15 cellular contexts compared by ENCODE assay signal in the genomic region with DNA sequence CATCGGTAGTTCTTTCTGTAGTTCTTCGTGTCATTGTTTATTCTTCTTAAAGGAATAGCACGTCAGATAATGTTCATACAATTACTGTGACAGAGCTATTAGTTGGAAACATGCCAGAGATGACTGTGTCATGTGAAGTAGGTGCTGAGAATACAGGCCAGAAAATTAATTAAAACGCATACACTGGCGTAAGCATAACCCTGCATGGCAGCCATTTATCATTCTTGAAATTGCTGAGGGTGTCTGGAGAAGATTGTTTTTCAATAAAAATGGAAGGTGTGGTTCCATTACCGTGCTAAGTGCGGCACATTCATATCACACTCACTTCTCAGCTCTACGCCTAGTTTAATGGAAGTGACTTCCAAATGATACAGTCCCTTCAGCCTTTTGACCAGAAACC. TPM values are rescaled to one million over a fixed set of nuclear protein-coding genes. Genes with fewer than 3 reads are reported as not detected.
A peak's percentile ranks its signal among the peaks of the same experiment; 100 is the strongest.
DNase-seq lines count a peak whose midpoint lies in the region; ATAC-seq and TF ChIP-seq lines count a peak whose summit lies in the region.
"Had no signal": no experiment of that assay in that cellular context is flagged by ENCODE, and none has a peak within 500 bp of the region (broad histone marks: within the 10 kb centered on the region; RNA-seq: fewer than 3 reads in every experiment).

No MANE protein-coding gene starts in this region.

- intact Hi-C loops in ascending aorta (cut with DNase I) = no loop called here
- intact Hi-C loops in stomach (cut with DNase I; ENCODE audit: low total_unique reads) = no loop called here

- ATAC-seq in GM21367 (IDR thresholded peaks at IDR 0.05; ENCODE audit: unreplicated experiment) = no peak
- ATAC-seq: stimulated activated effector memory CD8-positive, alpha-beta T cell treated with anti-CD3 and anti-CD28 coated beads, Interleukin-12 subunit alpha, Interleukin-12 subunit beta, amount 100 ng/mL, for 72 hours; T-helper 17 cell had no signal

- H3K36me3 ChIP-seq in ascending aorta = peaks cover 62 to 83% of the 10 kb centered on the region in 2 donors
- H3K36me3 ChIP-seq in iPS-20b (ENCODE audit: insufficient read depth, low read depth, low read length) = peaks cover 76% of the 10 kb centered on the region
- H3K36me3 ChIP-seq in stomach = peaks cover 55 to 93% (median 85%) of the 10 kb centered on the region in 4 donors

- no peak for TF ChIP-seq POLR2A in stomach (IDR thresholded peaks at IDR 0.05)

- TF ChIP-seq EP300 in stomach (IDR thresholded peaks at IDR 0.05) = no peak

- H3K27ac ChIP-seq in ascending aorta (peak overlapping the region; percentile 37 to 99), iPS-20b (ENCODE audit: low read length) (peak overlapping the region; percentile 43), stomach (peak overlapping the region in 4 of 5 donors; percentile 38 to 99 (median 98))

- H3K4me1 ChIP-seq in ascending aorta (peaks cover 8 to 57% of the 10 kb centered on the region in 2 donors), iPS-20b (ENCODE audit: insufficient read depth, low read length) (peaks cover 54% of the 10 kb centered on the region), stomach (peaks cover 35 to 92% (median 45%) of the 10 kb centered on the region in 4 donors)

- H3K4me3 ChIP-seq in ascending aorta (no peak overlapping the region), iPS-20b (ENCODE audit: low read length) (no peak overlapping the region), stomach (no peak overlapping the region)
- H3K4me3 ChIP-seq: coronary artery had no signal

- peak overlapping the region; percentile 12; the same call in 1 of the 2 replicates for H3K9ac ChIP-seq in iPS-20b (ENCODE audit: low read depth, low read length)

- no peaks in the 10 kb centered on the region for H3K27me3 ChIP-seq in ascending aorta
- H3K27me3 ChIP-seq in iPS-20b (ENCODE audit: insufficient read depth, low read length) = no peaks in the 10 kb centered on the region
- no peaks in the 10 kb centered on the region for H3K27me3 ChIP-seq in stomach

- peak; percentile 68 for DNase-seq in NCI-H1417 treated with DMSO at 0.1 percent for 48 hours (lab: John Stamatoyannopoulos, UW)
- no peak for DNase-seq in ascending aorta (ENCODE audit: low spot score in 2 of 2)
- no peak for DNase-seq in stomach
- DNase-seq in NCI-H524 treated with DMSO at 0.1 percent for 48 hours (lab: John Stamatoyannopoulos, UW) = no peak
- DNase-seq in dedifferentiated amniotic fluid mesenchymal stem cell (ENCODE audit: extremely low spot score) = no peak
- DNase-seq: activated CD4-positive, alpha-beta T cell treated with anti-CD3 and anti-CD28 coated beads for 4 hours; activated T-cell treated with anti-CD3 and anti-CD28 coated beads, Interleukin-2, amount 50 U/mL, for 24 hours; CD4-positive, CD25-positive, alpha-beta regulatory T cell; NCI-H1092 treated with DMSO at 0.1 percent for 48 hours; stimulated activated CD4-positive, alpha-beta T cell treated with anti-CD3 and anti-CD28 coated beads, Interleukin-4, amount 100 ng/mL, for 1 hour; T-helper 17 cell had no signal

- TF ChIP-seq CTCF in ascending aorta (IDR thresholded peaks at IDR 0.05) (no peak), stomach (IDR thresholded peaks at IDR 0.05) (no peak)

- 66 to 79% (median 75%) methylated on average over 8 of the region's 8 CpGs for WGBS in stomach, 5 donors

- H3K9me3 ChIP-seq in ascending aorta = no peaks in the 10 kb centered on the region
- H3K9me3 ChIP-seq in iPS-20b (ENCODE audit: insufficient read depth, low read depth, low read length) = no peaks in the 10 kb centered on the region
- no peaks in the 10 kb centered on the region for H3K9me3 ChIP-seq in stomach

RNA-seq across cellular contexts. Expression of gene ETS2, which starts 7.8 kb away (rescaled TPM):
- total RNA-seq in ascending aorta = 113 TPM
- total RNA-seq in stomach = 10 to 100 TPM; 33.8 to 80.0 (median 44.3) TPM
- 10 to 100 TPM; 40.2 to 60.3 (median 57.0) TPM for polyA plus RNA-seq in stomach

Comparison
In these comparisons a context has a peak if more than half of its experiments do, and no peak if none do; other contexts are left out.
1. H3K27ac ChIP-seq: peak in every context shown above with its lines; median percentile 98 in stomach; 68 in ascending aorta; 43 in iPS-20b.